In genomic region chr10:6598679-6599078, GRCh38 we compare ENCODE assay signal across 20 cellular contexts. TPM values are rescaled to one million over a fixed set of nuclear protein-coding genes. Genes with fewer than 3 reads are reported as not detected.
"Had no signal": no experiment of that assay in that cellular context is flagged by ENCODE, and none has a peak within 500 bp of the region (broad histone marks: within the 10 kb centered on the region; RNA-seq: fewer than 3 reads in every experiment).

No MANE protein-coding gene starts in this region.

- H3K9me3 ChIP-seq: body of pancreas, gastrocnemius medialis, ovary, SJSA1, thyroid gland had no signal

- H3K27me3 Mint-ChIP-seq: activated CD4-positive, alpha-beta T cell treated with anti-CD3 and anti-CD28 coated beads, Interleukin-2, amount 10 ng/mL, durations not matched to agents 7 days and 5 days had no signal

- H3K27ac Mint-ChIP-seq: neural progenitor cell, WTC11 had no signal

- H3K4me3 ChIP-seq: body of pancreas, gastrocnemius medialis, hepatocyte, neural progenitor cell, ovary, SJSA1, thyroid gland had no signal

- H3K36me3 Mint-ChIP-seq: neural progenitor cell had no signal

- ATAC-seq: body of pancreas, gastrocnemius medialis, left ventricle myocardium superior, WTC11 had no signal

- H3K4me1 Mint-ChIP-seq: neural progenitor cell had no signal

- H3K36me3 ChIP-seq: neural progenitor cell, ovary, SJSA1, thyroid gland had no signal

- DNase-seq: activated CD4-positive, alpha-beta T cell treated with anti-CD3 and anti-CD28 coated beads, Interleukin-2, amount 10 ng/mL, durations not matched to agents 7 days and 5 days; activated CD8-positive, alpha-beta memory T cell treated with anti-CD3 and anti-CD28 coated beads, Interleukin-2, amount 50 U/mL, for 4 hours; activated effector memory CD4-positive, alpha-beta T cell treated with anti-CD3 and anti-CD28 coated beads, Interleukin-2, amount 50 U/mL, for 16 hours; amniotic stem cell; body of pancreas; central memory CD4-positive, alpha-beta T cell; cortex of kidney; effector CD8-positive, alpha-beta T cell; gastrocnemius medialis; kidney; left ventricle myocardium superior; mesendoderm; ovary; stimulated activated CD4-positive, alpha-beta T cell treated with anti-CD3 and anti-CD28 coated beads, Interleukin-12 subunit alpha, Interleukin-12 subunit beta, amount 100 ng/mL, for 4 hours; SW 1271; thyroid gland had no signal

- H3K27me3 ChIP-seq: body of pancreas, gastrocnemius medialis, neural progenitor cell, ovary, thyroid gland had no signal

- H3K4me1 ChIP-seq: body of pancreas, neural progenitor cell, SJSA1 had no signal

- H3K9me3 Mint-ChIP-seq: neural progenitor cell had no signal

- H3K27ac ChIP-seq: body of pancreas, gastrocnemius medialis, hepatocyte, neural progenitor cell, ovary, SJSA1, thyroid gland had no signal

- H3K4me3 Mint-ChIP-seq: activated CD4-positive, alpha-beta T cell treated with anti-CD3 and anti-CD28 coated beads, Interleukin-2, amount 10 ng/mL, durations not matched to agents 7 days and 5 days; neural progenitor cell; WTC11 had no signal

RNA-seq across cellular contexts. Expression of gene PRKCQ, which starts 18.6 kb away (rescaled TPM):
- total RNA-seq: SJSA1 had no signal
